25 cellular contexts compared by ENCODE assay signal in genomic region chr3:14117468-14118399, GRCh38. TPM values are rescaled to one million over a fixed set of nuclear protein-coding genes. Genes with fewer than 3 reads are reported as not detected.
DNase-seq lines count a peak whose midpoint lies in the region; ATAC-seq and TF ChIP-seq lines count a peak whose summit lies in the region.
"Had no signal": no experiment of that assay in that cellular context is flagged by ENCODE, and none has a peak within 500 bp of the region (broad histone marks: within the 10 kb centered on the region; RNA-seq: fewer than 3 reads in every experiment).

No MANE protein-coding gene starts in this region.

- no peak overlapping the region for H3K27ac ChIP-seq in colonic mucosa
- H3K27ac ChIP-seq: psoas muscle had no signal

- intact Hi-C loops in colonic mucosa (cut with DNase I), result no loop called here

- H3K9me3 ChIP-seq in colonic mucosa (no peaks in the 10 kb centered on the region), BE2C (no peaks in the 10 kb centered on the region)
- H3K9me3 ChIP-seq: gastroesophageal sphincter, psoas muscle had no signal

- H3K9ac ChIP-seq in colonic mucosa (ENCODE audit: low read depth in 2 of 2, low read length in 2 of 2), result no peak overlapping the region

- H3K27me3 Mint-ChIP-seq in stimulated activated naive CD8-positive, alpha-beta T cell treated with anti-CD3 and anti-CD28 coated beads, Interleukin-15, amount 100 ng/mL, for 72 hours, result no peaks in the 10 kb centered on the region
- H3K27me3 Mint-ChIP-seq in mesothelial cell of epicardium (ENCODE audit: low read depth), result no peaks in the 10 kb centered on the region
- H3K27me3 Mint-ChIP-seq: CD8-positive, alpha-beta memory T cell; naive thymus-derived CD4-positive, alpha-beta T cell had no signal

- no peak overlapping the region for H3K4me3 Mint-ChIP-seq in stimulated activated naive CD8-positive, alpha-beta T cell treated with anti-CD3 and anti-CD28 coated beads, Interleukin-15, amount 100 ng/mL, for 72 hours
- no peak overlapping the region for H3K4me3 Mint-ChIP-seq in mesothelial cell of epicardium
- H3K4me3 Mint-ChIP-seq: CD8-positive, alpha-beta memory T cell; naive thymus-derived CD4-positive, alpha-beta T cell; stimulated activated effector memory CD8-positive, alpha-beta T cell treated with anti-CD3 and anti-CD28 coated beads, Interleukin-12 subunit alpha, Interleukin-12 subunit beta, amount 100 ng/mL, for 72 hours had no signal

- TF ChIP-seq CTCF in colonic mucosa (IDR thresholded peaks at IDR 0.05) (no peak), mesothelial cell of epicardium (IDR thresholded peaks at IDR 0.05; ENCODE audit: unreplicated experiment) (no peak), BE2C (IDR thresholded peaks at IDR 0.05; ENCODE audit: low read depth, low read length) (no peak)

- ATAC-seq in stimulated activated naive CD8-positive, alpha-beta T cell treated with anti-CD3 and anti-CD28 coated beads, Interleukin-15, Interleukin-2, amounts not matched to agents 100 U/mL and 50 U/mL, for 24 hours, result peak; percentile 30
- no peak for ATAC-seq in stimulated activated naive CD8-positive, alpha-beta T cell treated with anti-CD3 and anti-CD28 coated beads, Interleukin-15, amount 100 ng/mL, for 72 hours
- ATAC-seq in GM19467 (IDR thresholded peaks at IDR 0.05; ENCODE audit: unreplicated experiment) (no peak), GM21576 (IDR thresholded peaks at IDR 0.05; ENCODE audit: unreplicated experiment) (no peak)
- ATAC-seq: gastroesophageal sphincter; left colon; naive thymus-derived CD4-positive, alpha-beta T cell; psoas muscle; stimulated activated effector memory CD8-positive, alpha-beta T cell treated with anti-CD3 and anti-CD28 coated beads, Interleukin-12 subunit alpha, Interleukin-12 subunit beta, amount 100 ng/mL, for 72 hours had no signal

- no peak for DNase-seq in stimulated activated naive CD8-positive, alpha-beta T cell treated with anti-CD3 and anti-CD28 coated beads, Interleukin-15, Interleukin-2, amounts not matched to agents 100 U/mL and 50 U/mL, for 24 hours
- no peak for DNase-seq in stimulated activated naive CD8-positive, alpha-beta T cell treated with anti-CD3 and anti-CD28 coated beads, Interleukin-15, amount 100 ng/mL, for 72 hours
- DNase-seq in colonic mucosa, result peak; percentile 10
- DNase-seq in mesothelial cell of epicardium (ENCODE audit: low spot score in 2 of 2, unreplicated experiment in 2 of 2), result peak in 1 of 2 experiments; percentile 17
- DNase-seq in BE2C, result no peak
- DNase-seq in NCI-H1417 treated with DMSO at 0.1 percent for 48 hours (lab: John Stamatoyannopoulos, UW), result no peak
- DNase-seq: activated CD4-positive, alpha-beta T cell treated with anti-CD3 and anti-CD28 coated beads, Interleukin-2, amount 50 U/mL, for 48 hours; activated naive CD4-positive, alpha-beta T cell treated with Interleukin-2 at 50 U/mL for 16 hours; CD8-positive, alpha-beta memory T cell; cerebellar nuclear complex; DMS 273 treated with DMSO at 0.1 percent for 48 hours; hypothalamus; left colon; MM.1S; NCI-H1417; NCI-H2081; OCI-M1; psoas muscle; stimulated activated CD4-positive, alpha-beta T cell treated with anti-CD3 and anti-CD28 coated beads, Interleukin-15, amount 100 ng/mL, for 24 hours; stimulated activated CD4-positive, alpha-beta T cell treated with anti-CD3 and anti-CD28 coated beads, Interleukin-4, amount 100 ng/mL, for 4 hours had no signal

- no peaks in the 10 kb centered on the region for H3K4me1 ChIP-seq in colonic mucosa
- no peaks in the 10 kb centered on the region for H3K4me1 ChIP-seq in BE2C

- H3K27me3 ChIP-seq in colonic mucosa (no peaks in the 10 kb centered on the region), BE2C (no peaks in the 10 kb centered on the region)
- H3K27me3 ChIP-seq: gastroesophageal sphincter had no signal

- H3K36me3 Mint-ChIP-seq in mesothelial cell of epicardium, result peaks cover 18% of the 10 kb centered on the region

- peak overlapping the region in 1 of 2 donors; percentile 89 for H3K27ac Mint-ChIP-seq in stimulated activated naive CD8-positive, alpha-beta T cell treated with anti-CD3 and anti-CD28 coated beads, Interleukin-15, amount 100 ng/mL, for 72 hours
- peak overlapping the region; percentile 11 for H3K27ac Mint-ChIP-seq in mesothelial cell of epicardium
- H3K27ac Mint-ChIP-seq: naive thymus-derived CD4-positive, alpha-beta T cell; stimulated activated effector memory CD8-positive, alpha-beta T cell treated with anti-CD3 and anti-CD28 coated beads, Interleukin-12 subunit alpha, Interleukin-12 subunit beta, amount 100 ng/mL, for 72 hours had no signal

- H3K4me1 Mint-ChIP-seq in stimulated activated naive CD8-positive, alpha-beta T cell treated with anti-CD3 and anti-CD28 coated beads, Interleukin-15, amount 100 ng/mL, for 72 hours, result peaks cover 32% of the 10 kb centered on the region
- peaks cover 25% of the 10 kb centered on the region for H3K4me1 Mint-ChIP-seq in mesothelial cell of epicardium

- H3K36me3 ChIP-seq in colonic mucosa (no peaks in the 10 kb centered on the region), BE2C (no peaks in the 10 kb centered on the region; the same call in 1 of the 2 replicates)

- no peaks in the 10 kb centered on the region for H3K9me3 Mint-ChIP-seq in stimulated activated naive CD8-positive, alpha-beta T cell treated with anti-CD3 and anti-CD28 coated beads, Interleukin-15, amount 100 ng/mL, for 72 hours
- H3K9me3 Mint-ChIP-seq in mesothelial cell of epicardium, result no peaks in the 10 kb centered on the region
- H3K9me3 Mint-ChIP-seq: CD8-positive, alpha-beta memory T cell; naive thymus-derived CD4-positive, alpha-beta T cell; stimulated activated effector memory CD8-positive, alpha-beta T cell treated with anti-CD3 and anti-CD28 coated beads, Interleukin-12 subunit alpha, Interleukin-12 subunit beta, amount 100 ng/mL, for 72 hours had no signal

- H3K4me3 ChIP-seq in colonic mucosa (no peak overlapping the region), BE2C (ENCODE audit: low read depth, low read length) (no peak overlapping the region)
- H3K4me3 ChIP-seq: gastroesophageal sphincter, psoas muscle had no signal

RNA-seq across cellular contexts. Expression of gene CHCHD4, which starts 6.9 kb away (rescaled TPM):
- 10 to 100 TPM; 14.5 to 25.4 TPM for total RNA-seq in colonic mucosa
- 7.1 to 7.3 TPM (median 7.3 TPM) in 3 replicates for total RNA-seq in mesothelial cell of epicardium
- polyA plus RNA-seq in BE2C (2012; ENCODE audit: insufficient read depth, insufficient read length, low read depth), result 24.3 TPM

RNA-seq across cellular contexts. Expression of gene TMEM43, which starts 7.1 kb away (rescaled TPM):
- 10 to 100 TPM; 25.4 to 31.1 TPM for total RNA-seq in colonic mucosa
- 50.0 to 52.5 TPM (median 51.5 TPM) in 3 replicates for total RNA-seq in mesothelial cell of epicardium
- 40.3 TPM for polyA plus RNA-seq in BE2C (2012; ENCODE audit: insufficient read depth, insufficient read length, low read depth)
